Comparison of ENCODE assay signal across 19 cellular contexts in genomic region chr3:26438981-26439884, GRCh38.
A peak's percentile ranks its signal among the peaks of the same experiment; 100 is the strongest.
DNase-seq lines count a peak whose midpoint lies in the region; ATAC-seq and TF ChIP-seq lines count a peak whose summit lies in the region.
"Had no signal": no experiment of that assay in that cellular context is flagged by ENCODE, and none has a peak within 500 bp of the region (broad histone marks: within the 10 kb centered on the region; RNA-seq: fewer than 3 reads in every experiment).

No MANE protein-coding gene starts in this region.

- DNase-seq in GM23338 (ENCODE audit: low spot score) (no peak), body of pancreas (peak; percentile 34 to 56 (median 37)), kidney tubule cell (ENCODE audit: low spot score) (peak; percentile 56), renal cortical epithelial cell (ENCODE audit: low read depth) (peak; percentile 80), cerebellar cortex (ENCODE audit: low spot score) (no peak), cortex of kidney (lab: John Stamatoyannopoulos, UW) (no peak), sigmoid colon (no peak)
- DNase-seq: BE2C; CD8-positive, alpha-beta T cell; GF-D8; KBM-7; NCI-H1048; NCI-H146; NCI-H2081 treated with DMSO at 0.1 percent for 48 hours; NCI-H510A; NCI-H82 had no signal

- no peaks in the 10 kb centered on the region for H4K20me1 ChIP-seq in GM23338 (replicated peaks; ENCODE audit: insufficient read depth)

- H3K4me1 Mint-ChIP-seq in GM23338: no peaks in the 10 kb centered on the region

- no peaks in the 10 kb centered on the region for H3F3A ChIP-seq in GM23338 (replicated peaks; ENCODE audit: low read depth)

- H2AFZ ChIP-seq in GM23338: 0 out of 2 replicates have a peak overlapping the region, but pooled peaks have one; percentile 86

- H3K9me3 ChIP-seq in body of pancreas: no peaks in the 10 kb centered on the region
- no peaks in the 10 kb centered on the region for H3K9me3 ChIP-seq in sigmoid colon
- H3K9me3 ChIP-seq: BE2C, HAP-1 had no signal

- H3K4me2 ChIP-seq in GM23338: no peak overlapping the region

- no peak for TF ChIP-seq POLR2A in body of pancreas (IDR thresholded peaks at IDR 0.05)
- no peak for TF ChIP-seq POLR2A in GM18505 (IDR thresholded peaks at IDR 0.05; ENCODE audit: borderline replicate concordance, extremely low read depth, insufficient read depth, insufficient read length)
- no peak for TF ChIP-seq POLR2A in sigmoid colon (IDR thresholded peaks at IDR 0.05)

- no peaks in the 10 kb centered on the region for H3K36me3 Mint-ChIP-seq in GM23338 (ENCODE audit: low read depth)
- H3K36me3 Mint-ChIP-seq: CD8-positive, alpha-beta T cell had no signal

- WGBS in body of pancreas, 2 donors: 28 to 31% methylated on average over 6 of the region's 6 CpGs
- 77 to 80% methylated on average over 6 of the region's 6 CpGs for WGBS in sigmoid colon, 2 donors

- H3K4me1 ChIP-seq in GM23338 (ENCODE audit: insufficient read depth) (no peaks in the 10 kb centered on the region), body of pancreas (peaks cover 24% of the 10 kb centered on the region), sigmoid colon (no peaks in the 10 kb centered on the region)
- H3K4me1 ChIP-seq: BE2C, HAP-1 had no signal

- no peaks in the 10 kb centered on the region for H3K27me3 ChIP-seq in GM23338 (ENCODE audit: insufficient read depth)
- H3K27me3 ChIP-seq in body of pancreas: no peaks in the 10 kb centered on the region
- no peaks in the 10 kb centered on the region for H3K27me3 ChIP-seq in sigmoid colon
- H3K27me3 ChIP-seq: BE2C had no signal

- H3K27ac Mint-ChIP-seq in GM23338: no peak overlapping the region
- H3K27ac Mint-ChIP-seq: CD8-positive, alpha-beta T cell had no signal

- no peaks in the 10 kb centered on the region for H3K9me3 Mint-ChIP-seq in GM23338

- peaks cover 5% of the 10 kb centered on the region for H3K27me3 Mint-ChIP-seq in GM23338 (ENCODE audit: insufficient read depth, low read depth, poor library complexity)

- no peaks in the 10 kb centered on the region for H3K79me2 ChIP-seq in GM23338 (replicated peaks; ENCODE audit: insufficient read depth)

- no peak overlapping the region for H3K4me3 ChIP-seq in GM23338
- no peak overlapping the region for H3K4me3 ChIP-seq in body of pancreas
- no peak overlapping the region for H3K4me3 ChIP-seq in sigmoid colon
- H3K4me3 ChIP-seq: HAP-1 had no signal

- no peaks in the 10 kb centered on the region for H3K9me2 ChIP-seq in GM23338 (ENCODE audit: insufficient read depth)

- H3K27ac ChIP-seq in GM23338 (ENCODE audit: low read depth): no peak overlapping the region
- peak overlapping the region; percentile 21 to 75 (median 70) for H3K27ac ChIP-seq in body of pancreas
- H3K27ac ChIP-seq in sigmoid colon: no peak overlapping the region
- H3K27ac ChIP-seq: HL-60 had no signal

- no peak overlapping the region for H3K4me3 Mint-ChIP-seq in GM23338
- H3K4me3 Mint-ChIP-seq: CD8-positive, alpha-beta T cell had no signal

- intact Hi-C loops in body of pancreas (cut with DNase I) (no loop called here), sigmoid colon (cut with DNase I) (no loop called here)

- no peak for ATAC-seq in GM23338
- ATAC-seq in body of pancreas: peak; percentile 95
- ATAC-seq in GM18505 (IDR thresholded peaks at IDR 0.05; ENCODE audit: unreplicated experiment): no peak
- ATAC-seq: CD8-positive, alpha-beta T cell had no signal

- no peak for TF ChIP-seq CTCF in GM23338 (conservative IDR thresholded peaks at IDR 0.05; ENCODE audit: low read depth in 2 of 2)
- peak in 1 of 7 experiments; percentile 5 for TF ChIP-seq CTCF in body of pancreas (IDR thresholded peaks at IDR 0.05)
- TF ChIP-seq CTCF in sigmoid colon (IDR thresholded peaks at IDR 0.05): no peak

- no peak for TF ChIP-seq EP300 in sigmoid colon (IDR thresholded peaks at IDR 0.05)

- H3K36me3 ChIP-seq in GM23338 (ENCODE audit: insufficient read depth) (no peaks in the 10 kb centered on the region), body of pancreas (replicated peaks in 1 of 2; ENCODE audit: insufficient read depth in 1 of 2, low read depth in 2 of 2) (no peaks in the 10 kb centered on the region), sigmoid colon (no peaks in the 10 kb centered on the region)
- H3K36me3 ChIP-seq: BE2C, HAP-1 had no signal

TF ChIP-seq in GM23338, 12 proteins besides CTCF, POLR2A, EP300 and RAD21 (continues in another document):
- TF ChIP-seq REST (IDR thresholded peaks at IDR 0.05; ENCODE audit: unreplicated experiment) (no peak), NANOG (IDR thresholded peaks at IDR 0.05; ENCODE audit: borderline replicate concordance) (no peak), EZH2phosphoT487 (IDR thresholded peaks at IDR 0.05; ENCODE audit: unreplicated experiment) (no peak), CREB1 (CRISPR knock-in tag; IDR thresholded peaks at IDR 0.05; ENCODE audit: low read depth) (no peak), ZNF114 (CRISPR knock-in tag; IDR thresholded peaks at IDR 0.05) (no peak), STAT1 (IDR thresholded peaks at IDR 0.05; ENCODE audit: unreplicated experiment) (no peak), ZNF331 (CRISPR knock-in tag; IDR thresholded peaks at IDR 0.05; ENCODE audit: low read depth) (no peak), POLR2AphosphoS5 (IDR thresholded peaks at IDR 0.05; ENCODE audit: low read depth) (no peak)

Comparison
In these comparisons a context has a peak if more than half of its experiments do, and no peak if none do; other contexts are left out.
1. DNase-seq: peak in body of pancreas (4 of 4), kidney tubule cell (single experiment) and renal cortical epithelial cell (single experiment); none in GM23338 (single experiment), cerebellar cortex (single experiment), cortex of kidney (single experiment) and sigmoid colon (single experiment).
2. H3K27ac ChIP-seq: peak in body of pancreas (4 of 4); none in GM23338 (single experiment) and sigmoid colon (0 of 4).